ENCODE assay signal across 8 cellular contexts in the genomic region with DNA sequence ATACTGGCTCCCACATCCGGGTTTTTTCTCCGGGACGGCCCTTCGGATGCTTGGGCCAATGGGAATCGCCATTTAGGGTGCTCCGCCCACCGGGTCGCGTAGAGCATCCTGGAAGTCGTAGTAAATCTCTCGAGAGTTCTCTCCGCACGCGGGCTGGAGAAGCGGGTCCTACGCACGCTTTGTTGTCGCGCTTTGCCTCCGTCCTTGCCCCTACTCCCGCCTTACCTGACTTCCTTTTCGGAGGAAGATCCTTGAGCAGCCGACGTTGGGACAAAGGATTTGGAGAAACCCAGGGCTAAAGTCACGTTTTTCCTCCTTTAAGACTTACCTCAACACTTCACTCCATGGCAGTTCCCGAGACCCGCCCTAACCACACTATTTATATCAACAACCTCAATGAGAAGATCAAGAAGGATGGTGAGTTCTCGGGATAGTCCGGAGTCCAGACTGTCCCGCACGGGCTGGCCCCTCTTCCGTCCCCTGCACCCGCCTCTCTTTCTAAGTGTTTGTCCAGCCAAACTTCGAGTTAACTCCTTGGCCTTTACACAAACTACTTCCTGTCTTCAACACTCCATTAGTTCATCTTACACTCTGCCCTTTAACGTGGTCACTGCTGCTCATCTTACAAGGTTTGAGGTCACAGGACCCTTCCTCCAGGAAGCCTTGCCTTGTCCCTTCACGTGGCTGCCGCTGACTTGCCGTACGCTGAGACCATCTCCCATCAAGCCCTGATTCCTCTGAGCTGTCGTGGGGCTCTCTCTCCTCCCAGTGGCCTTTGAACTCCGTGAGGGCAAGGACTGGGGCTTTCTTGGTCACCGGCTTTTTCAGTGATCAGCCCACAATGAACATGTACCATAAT. TPM values are rescaled to one million over a fixed set of nuclear protein-coding genes. Genes with fewer than 3 reads are reported as not detected.
A peak's percentile ranks its signal among the peaks of the same experiment; 100 is the strongest.
DNase-seq lines count a peak whose midpoint lies in the region; ATAC-seq and TF ChIP-seq lines count a peak whose summit lies in the region.

Gene SNRPA, plus strand, starts transcription at position 139 of the 859 bp plus-strand sequence. Its CDS starts 206 bp downstream, at position 345.

- TF ChIP-seq RAD21 in liver (IDR thresholded peaks at IDR 0.05), result peak in 1 of 2 donors; percentile 22

- ATAC-seq in GM19395 (IDR thresholded peaks at IDR 0.05; ENCODE audit: unreplicated experiment), result peak; percentile 62
- ATAC-seq in HG03565 (IDR thresholded peaks at IDR 0.05; ENCODE audit: unreplicated experiment), result peak; percentile 41

- DNase-seq in C1 segment of cervical spinal cord (lab: John Stamatoyannopoulos, UW) (peak in 12 of 14 donors; percentile 17 to 100 (median 99)), NCI-H774 (lab: John Stamatoyannopoulos, UW) (peak; percentile 96), dorsolateral prefrontal cortex (peak; percentile 95 to 99 (median 98))
- DNase-seq in activated CD4-positive, alpha-beta T cell treated with anti-CD3 and anti-CD28 coated beads, Interleukin-2, amount 50 U/mL, for 48 hours, result peak; percentile 97 to 98
- peak; percentile 89 to 96 for DNase-seq in stimulated activated CD4-positive, alpha-beta T cell treated with anti-CD3 and anti-CD28 coated beads, Interleukin-4, amount 100 ng/mL, for 4 hours

- TF ChIP-seq CTCF in dorsolateral prefrontal cortex (IDR thresholded peaks at IDR 0.05 in 54 of 56, conservative IDR thresholded peaks at IDR 0.05 in 2 of 56; ENCODE audit: low read depth in 1 of 56, partially characterized antibody in 56 of 56) (peak in 3 of 56 donors; percentile 2 to 14 (median 7)), liver (IDR thresholded peaks at IDR 0.05; ENCODE audit: low read depth, low read length, missing input control) (no peak)

- under 1% methylated on average over 42 of the region's 42 CpGs for WGBS in liver

- H3K36me3 ChIP-seq in liver (ENCODE audit: control insufficient read depth in 4 of 4, insufficient read depth in 3 of 4, low read depth in 1 of 4, low read length in 3 of 4), result peaks cover 0 to 4% (median 0%) of the 10 kb centered on the region in 4 donors

- H3K27me3 ChIP-seq in dorsolateral prefrontal cortex, result no peaks in the 10 kb centered on the region
- no peaks in the 10 kb centered on the region for H3K27me3 ChIP-seq in liver (ENCODE audit: control insufficient read depth in 4 of 4, insufficient read depth in 4 of 4, low read length in 3 of 4)

- H3K27ac ChIP-seq in dorsolateral prefrontal cortex, result peak within 1 kb of the TSS; percentile 76 to 98 (median 94)
- peak within 1 kb of the TSS; percentile 85 for H3K27ac ChIP-seq in liver (ENCODE audit: low read depth in 1 of 2, low read length in 2 of 2)

- peak within 1 kb of the TSS; percentile 60 to 99 (median 81) for H3K4me3 ChIP-seq in dorsolateral prefrontal cortex
- H3K4me3 ChIP-seq in liver (ENCODE audit: low read depth in 1 of 3, low read length in 3 of 3), result peak within 1 kb of the TSS; percentile 65 to 99 (median 87)

- no peaks in the 10 kb centered on the region for H3K9me3 ChIP-seq in liver (ENCODE audit: control insufficient read depth in 4 of 4, low read length in 3 of 4)

- peak within 1 kb of the TSS; percentile 79 for H3K9ac ChIP-seq in liver (ENCODE audit: low read depth in 1 of 2, low read length in 2 of 2)

- intact Hi-C loops in dorsolateral prefrontal cortex (cut with DNase I), result loop anchor here (2.0 to 5.0 kb wide), 5 partner anchors 32 to 88 kb away; partner anchors contain the start of genes EGLN2 (in 2 of the 2), COQ8B (in 1 of the 2) and ITPKC (in 1 of the 2)

- peaks cover 7 to 43% (median 35%) of the 10 kb centered on the region in 4 donors for H3K4me1 ChIP-seq in liver (ENCODE audit: control insufficient read depth in 4 of 4, insufficient read depth in 4 of 4, low read length in 3 of 4)

TF ChIP-seq in liver, 16 proteins besides CTCF, POLR2A, EP300 and RAD21:
- no peak for TF ChIP-seq HNF4G (IDR thresholded peaks at IDR 0.05)
- no peak for TF ChIP-seq ATF3 (IDR thresholded peaks at IDR 0.05)
- no peak for TF ChIP-seq EGR1 (IDR thresholded peaks at IDR 0.05; ENCODE audit: low read depth in 2 of 2)
- peak; percentile 7 for TF ChIP-seq YY1 (IDR thresholded peaks at IDR 0.05)
- peak; percentile 48 to 54 for TF ChIP-seq HNF4A (conservative IDR thresholded peaks at IDR 0.05)
- no peak for TF ChIP-seq REST (IDR thresholded peaks at IDR 0.05)
- TF ChIP-seq FOXA2 (IDR thresholded peaks at IDR 0.05), result no peak
- TF ChIP-seq GABPA (IDR thresholded peaks at IDR 0.05 in 1 of 2, conservative IDR thresholded peaks at IDR 0.05 in 1 of 2), result no peak
- peak; percentile 71 for TF ChIP-seq MAX (IDR thresholded peaks at IDR 0.05)
- TF ChIP-seq RXRA (IDR thresholded peaks at IDR 0.05), result peak; percentile 34 to 61
- no peak for TF ChIP-seq JUND (IDR thresholded peaks at IDR 0.05)
- peak; percentile 98 for TF ChIP-seq ZBTB33 (IDR thresholded peaks at IDR 0.05)
- peak; percentile 45 for TF ChIP-seq TAF1 (conservative IDR thresholded peaks at IDR 0.05)
- no peak for TF ChIP-seq SP1 (IDR thresholded peaks at IDR 0.05)
- TF ChIP-seq NR2F2 (IDR thresholded peaks at IDR 0.05), result peak; percentile 74
- TF ChIP-seq FOXA1 (IDR thresholded peaks at IDR 0.05), result no peak

RNA-seq across cellular contexts. Expression of gene SNRPA, which starts in this region (rescaled TPM):
- total RNA-seq in dorsolateral prefrontal cortex (10 to 100 TPM; 22.7 to 66.6 (median 39.6) TPM), liver (10 to 100 TPM; 11.8 to 27.1 TPM)
- 10 to 100 TPM; 12.4 to 21.6 TPM for polyA plus RNA-seq in liver

Comparison
In these comparisons a context has a peak if more than half of its experiments do, and no peak if none do; other contexts are left out.
1. Peak in every context shown above with its lines: DNase-seq, ATAC-seq, H3K4me3 ChIP-seq and H3K27ac ChIP-seq.